Comparison of ENCODE assay signal across 9 cellular contexts in the genomic region with DNA sequence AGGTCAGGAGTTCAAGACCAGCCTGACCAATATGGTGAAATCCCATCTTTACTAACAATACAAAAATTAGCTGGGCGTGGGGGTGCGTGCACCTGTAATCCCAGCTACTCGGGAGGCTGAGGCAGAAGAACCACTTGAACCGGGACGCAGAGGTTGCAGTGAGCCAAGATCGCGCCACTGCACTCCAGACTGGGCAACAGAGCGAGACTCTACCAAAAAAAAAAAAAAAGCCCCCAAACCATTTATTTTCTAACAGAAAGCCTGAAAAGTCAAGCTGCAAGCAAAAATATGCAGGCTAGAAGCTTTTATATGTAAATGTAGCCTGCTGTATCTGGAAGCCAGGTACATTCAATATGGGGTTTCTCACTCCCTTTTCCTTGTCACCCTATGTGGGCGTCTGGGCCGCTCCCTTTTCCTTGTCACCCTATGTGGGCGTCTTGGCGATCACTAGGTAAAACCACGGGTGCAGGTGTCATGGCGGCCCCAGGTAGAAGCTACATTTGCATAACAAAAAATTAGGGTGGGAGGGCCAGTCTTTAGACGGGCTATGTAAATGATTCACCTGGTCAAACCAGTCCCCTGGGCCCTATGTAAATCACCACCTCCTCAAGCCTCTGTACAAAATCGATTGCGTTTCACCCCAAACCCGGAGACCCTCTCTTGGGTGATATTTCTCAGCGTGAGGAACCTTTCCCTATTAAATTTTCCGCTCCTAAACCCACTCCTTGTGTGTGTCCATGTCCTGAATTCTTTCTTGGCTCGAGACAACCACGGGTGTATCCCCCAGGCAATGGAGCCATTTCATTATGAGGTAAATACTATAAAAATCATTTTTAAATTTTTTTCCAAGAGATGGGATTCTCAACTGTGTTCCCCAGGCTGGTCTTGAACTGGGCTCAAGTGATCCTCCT. TPM values are rescaled to one million over a fixed set of nuclear protein-coding genes. Genes with fewer than 3 reads are reported as not detected.
DNase-seq lines count a peak whose midpoint lies in the region; TF ChIP-seq lines count a peak whose summit lies in the region.
"Had no signal": no experiment of that assay in that cellular context is flagged by ENCODE, and none has a peak within 500 bp of the region (broad histone marks: within the 10 kb centered on the region; RNA-seq: fewer than 3 reads in every experiment).

No MANE protein-coding gene starts in this region.

- TF ChIP-seq POLR2A in breast epithelium (IDR thresholded peaks at IDR 0.05): no peak
- TF ChIP-seq POLR2A in tibial nerve (IDR thresholded peaks at IDR 0.05): no peak
- TF ChIP-seq POLR2A in uterus (IDR thresholded peaks at IDR 0.05): no peak

- H3K27me3 ChIP-seq in breast epithelium (no peaks in the 10 kb centered on the region), tibial nerve (no peaks in the 10 kb centered on the region), uterus (no peaks in the 10 kb centered on the region)

- peaks cover 16% of the 10 kb centered on the region for H3K4me1 Mint-ChIP-seq in MCF 10A (ENCODE audit: insufficient read depth, unreplicated experiment)
- H3K4me1 Mint-ChIP-seq in activated T-helper 1 cell treated with anti-CD3 and anti-CD28 coated beads, Interleukin-12 subunit alpha, Interleukin-12 subunit beta, Interleukin-2, Interleukin-4 antibody, amounts not matched to agents 30 ng/mL and 10 ng/mL and 1 ng/mL, durations not matched to agents 14 hours and 24 hours and 36 hours (ENCODE audit: low read depth): peaks cover 61% of the 10 kb centered on the region

- POLR2A ChIA-PET in MCF 10A (lab: Yijun Ruan, JAX): interaction anchor here (0.6 to 11.1 kb wide), 14 partner anchors 8 to 913 kb away, joined by 3 to 201 read pairs (median 8); partner anchors contain the start of genes KCNRG and SPRYD7

- peak overlapping the region in 1 of 3 donors; percentile 89 for H3K4me3 ChIP-seq in breast epithelium
- H3K4me3 ChIP-seq in tibial nerve: peak overlapping the region in 3 of 4 donors; percentile 84 to 95 (median 89)
- no peak overlapping the region for H3K4me3 ChIP-seq in uterus

- H3K27ac ChIP-seq in breast epithelium (no peak overlapping the region), tibial nerve (peak overlapping the region in 2 of 4 donors; percentile 99), uterus (peak overlapping the region in 1 of 2 donors; percentile 98)

- H3K9me3 ChIP-seq in breast epithelium (no peaks in the 10 kb centered on the region), tibial nerve (no peaks in the 10 kb centered on the region), uterus (no peaks in the 10 kb centered on the region)

- no peak overlapping the region for H3K27ac Mint-ChIP-seq in MCF 10A (ENCODE audit: low read depth, unreplicated experiment)
- H3K27ac Mint-ChIP-seq in activated T-helper 1 cell treated with anti-CD3 and anti-CD28 coated beads, Interleukin-12 subunit alpha, Interleukin-12 subunit beta, Interleukin-2, Interleukin-4 antibody, amounts not matched to agents 30 ng/mL and 10 ng/mL and 1 ng/mL, durations not matched to agents 14 hours and 24 hours and 36 hours: no peak overlapping the region

- CTCF ChIA-PET in MCF 10A (lab: Yijun Ruan, JAX): interaction anchor here (0.6 to 2.4 kb wide), 12 partner anchors 8 to 1070 kb away, joined by 3 to 20 read pairs (median 4); no protein-coding TSS in a partner anchor

- intact Hi-C loops in MCF 10A (cut with micrococcal nuclease): loop anchor here (5.0 kb wide), 1 partner anchor 913 kb away; no protein-coding TSS in a partner anchor
- intact Hi-C loops in breast epithelium (cut with DNase I; ENCODE audit: low total_unique reads): loop anchor here (10.0 kb wide), 1 partner anchor 126 kb away; no protein-coding TSS in a partner anchor
- intact Hi-C loops in activated T-helper 1 cell treated with anti-CD3 and anti-CD28 coated beads, Interleukin-12 subunit alpha, Interleukin-12 subunit beta, Interleukin-2, Interleukin-4 antibody, amounts not matched to agents 30 ng/mL and 10 ng/mL and 1 ng/mL, durations not matched to agents 14 hours and 24 hours and 36 hours (cut with micrococcal nuclease): loop anchor here (5.0 kb wide), 3 partner anchors 38 to 803 kb away; no protein-coding TSS in a partner anchor
- intact Hi-C loops in uterus (cut with DNase I; ENCODE audit: low total_unique reads): no loop called here

- H3K36me3 ChIP-seq in breast epithelium: no peaks in the 10 kb centered on the region
- peaks cover 0 to 9% (median 6%) of the 10 kb centered on the region in 3 donors for H3K36me3 ChIP-seq in tibial nerve
- H3K36me3 ChIP-seq in uterus: no peaks in the 10 kb centered on the region

- H3K4me1 ChIP-seq in breast epithelium: peaks cover 0 to 3% of the 10 kb centered on the region in 2 donors
- H3K4me1 ChIP-seq in tibial nerve: peaks cover 3 to 70% (median 32%) of the 10 kb centered on the region in 4 donors
- peaks cover 5 to 17% of the 10 kb centered on the region in 2 donors for H3K4me1 ChIP-seq in uterus

- no peaks in the 10 kb centered on the region for H3K27me3 Mint-ChIP-seq in MCF 10A (ENCODE audit: insufficient read depth, unreplicated experiment)
- no peaks in the 10 kb centered on the region for H3K27me3 Mint-ChIP-seq in activated T-helper 1 cell treated with anti-CD3 and anti-CD28 coated beads, Interleukin-12 subunit alpha, Interleukin-12 subunit beta, Interleukin-2, Interleukin-4 antibody, amounts not matched to agents 30 ng/mL and 10 ng/mL and 1 ng/mL, durations not matched to agents 14 hours and 24 hours and 36 hours (ENCODE audit: insufficient read depth)

- WGBS in tibial nerve, 2 donors: 69 to 73% methylated on average over 22 of the region's 22 CpGs

- peak overlapping the region; percentile 89 for H3K4me3 Mint-ChIP-seq in MCF 10A (ENCODE audit: unreplicated experiment)
- peak overlapping the region; percentile 87 for H3K4me3 Mint-ChIP-seq in activated T-helper 1 cell treated with anti-CD3 and anti-CD28 coated beads, Interleukin-12 subunit alpha, Interleukin-12 subunit beta, Interleukin-2, Interleukin-4 antibody, amounts not matched to agents 30 ng/mL and 10 ng/mL and 1 ng/mL, durations not matched to agents 14 hours and 24 hours and 36 hours

- no peaks in the 10 kb centered on the region for H3K9me3 Mint-ChIP-seq in MCF 10A (ENCODE audit: unreplicated experiment)
- H3K9me3 Mint-ChIP-seq in activated T-helper 1 cell treated with anti-CD3 and anti-CD28 coated beads, Interleukin-12 subunit alpha, Interleukin-12 subunit beta, Interleukin-2, Interleukin-4 antibody, amounts not matched to agents 30 ng/mL and 10 ng/mL and 1 ng/mL, durations not matched to agents 14 hours and 24 hours and 36 hours: no peaks in the 10 kb centered on the region

- no peak for DNase-seq in MCF 10A (ENCODE audit: unreplicated experiment)
- no peak for DNase-seq in breast epithelium (ENCODE audit: low spot score in 2 of 2)
- no peak for DNase-seq in activated T-helper 1 cell treated with anti-CD3 and anti-CD28 coated beads, Interleukin-12 subunit alpha, Interleukin-12 subunit beta, Interleukin-2, Interleukin-4 antibody, amounts not matched to agents 30 ng/mL and 10 ng/mL and 1 ng/mL, durations not matched to agents 14 hours and 24 hours and 36 hours (ENCODE audit: low spot score)
- peak; percentile 57 for DNase-seq in islet precursor cell
- no peak for DNase-seq in tibial nerve (ENCODE audit: low spot score in 2 of 2)
- DNase-seq in NCI-H82 (lab: John Stamatoyannopoulos, UW): no peak
- DNase-seq in uterus: no peak
- DNase-seq in stimulated activated CD4-positive, alpha-beta T cell treated with anti-CD3 and anti-CD28 coated beads, Interleukin-4, amount 100 ng/mL, for 24 hours: no peak
- DNase-seq: right cardiac atrium had no signal

- no peak for TF ChIP-seq CTCF in MCF 10A (IDR thresholded peaks at IDR 0.05; ENCODE audit: unreplicated experiment)
- TF ChIP-seq CTCF in breast epithelium (IDR thresholded peaks at IDR 0.05): no peak
- TF ChIP-seq CTCF in tibial nerve (IDR thresholded peaks at IDR 0.05): no peak
- TF ChIP-seq CTCF in uterus (IDR thresholded peaks at IDR 0.05): no peak

- TF ChIP-seq EP300 in tibial nerve (IDR thresholded peaks at IDR 0.05): no peak

- peaks cover 64% of the 10 kb centered on the region for H3K36me3 Mint-ChIP-seq in MCF 10A (ENCODE audit: insufficient read depth, unreplicated experiment)
- peaks cover 32% of the 10 kb centered on the region for H3K36me3 Mint-ChIP-seq in activated T-helper 1 cell treated with anti-CD3 and anti-CD28 coated beads, Interleukin-12 subunit alpha, Interleukin-12 subunit beta, Interleukin-2, Interleukin-4 antibody, amounts not matched to agents 30 ng/mL and 10 ng/mL and 1 ng/mL, durations not matched to agents 14 hours and 24 hours and 36 hours (ENCODE audit: low read depth)

- no TSS peak for BruUV-seq in MCF 10A (replicated peaks; lab: Mats Ljungman, UMichigan)

RNA-seq across cellular contexts. Expression of gene TRIM13, which starts 2.1 kb away (rescaled TPM):
- total RNA-seq in MCF 10A (2022) (17.5 and 19.0 TPM in 2 replicates), breast epithelium (10 to 100 TPM; 16.0 to 28.8 (median 22.9) TPM), tibial nerve (10 to 100 TPM; 18.0 to 25.8 (median 23.2) TPM), uterus (10 to 100 TPM; 19.7 to 54.5 (median 31.0) TPM)
- total RNA-seq in activated T-helper 1 cell treated with anti-CD3 and anti-CD28 coated beads, Interleukin-12 subunit alpha, Interleukin-12 subunit beta, Interleukin-2, Interleukin-4 antibody, amounts not matched to agents 30 ng/mL and 10 ng/mL and 1 ng/mL, durations not matched to agents 14 hours and 24 hours and 36 hours: 14.7 and 16.5 TPM in 2 replicates

RNA-seq across cellular contexts. Expression of gene KCNRG, which starts 16.3 kb away (rescaled TPM):
- total RNA-seq in MCF 10A (2022) (0.28 and 0.49 TPM in 2 replicates), breast epithelium (1 to 10 TPM; 1.6 to 2.6 (median 1.8) TPM), tibial nerve (1 to 10 TPM in 2 of 4 donors, under 1 TPM in 2; 0.60 to 2.4 (median 1.6) TPM), uterus (1 to 10 TPM in 2 of 4 donors, under 1 TPM in 1, not detected in 1; 0.51 to 6.4 (median 1.7) TPM)
- total RNA-seq in activated T-helper 1 cell treated with anti-CD3 and anti-CD28 coated beads, Interleukin-12 subunit alpha, Interleukin-12 subunit beta, Interleukin-2, Interleukin-4 antibody, amounts not matched to agents 30 ng/mL and 10 ng/mL and 1 ng/mL, durations not matched to agents 14 hours and 24 hours and 36 hours: 0.34 and 0.86 TPM in 2 replicates

Comparison
In these comparisons a context has a peak if more than half of its experiments do, and no peak if none do; other contexts are left out.
1. H3K4me3 ChIP-seq: peak in tibial nerve (3 of 4); none in uterus (0 of 2).